In genomic region chr21:36028127-36029069, GRCh38 we compare ENCODE assay signal across 8 cellular contexts.
DNase-seq lines count a peak whose midpoint lies in the region; ATAC-seq and TF ChIP-seq lines count a peak whose summit lies in the region.

No MANE protein-coding gene starts in this region.

- H3K27me3 ChIP-seq in GM06990 (replicated peaks; ENCODE audit: control insufficient read depth, insufficient read depth, low read length) = no peaks in the 10 kb centered on the region; the same call in 1 of the 2 replicates

- TF ChIP-seq CTCF in GM06990 (IDR thresholded peaks at IDR 0.05; ENCODE audit: insufficient read depth, low read length, poor library complexity, severe bottlenecking) = peak; percentile 90

- peak; percentile 63 for ATAC-seq in HG02973 (IDR thresholded peaks at IDR 0.05; ENCODE audit: unreplicated experiment)
- ATAC-seq in GM21390 (IDR thresholded peaks at IDR 0.05; ENCODE audit: unreplicated experiment) = no peak

- no peak overlapping the region for H3K4me3 ChIP-seq in GM06990 (replicated peaks; ENCODE audit: low read depth, low read length)

- DNase-seq in GM06990 (ENCODE audit: extremely low read depth, insufficient read length) = peak; percentile 37
- DNase-seq in NCI-H345 (lab: John Stamatoyannopoulos, UW) = peak; percentile 85
- DNase-seq in activated CD4-positive, CD25-positive, alpha-beta regulatory T cell treated with anti-CD3 and anti-CD28 coated beads, Interleukin-2, amount 50 U/mL, for 72 hours = peak; percentile 70
- peak; percentile 84 for DNase-seq in cerebellar cortex (ENCODE audit: low spot score)
- peak; percentile 87 for DNase-seq in left kidney (ENCODE audit: low read depth, low spot score)
- DNase-seq in stimulated activated CD4-positive, alpha-beta T cell treated with anti-CD3 and anti-CD28 coated beads, Interleukin-4, amount 100 ng/mL, for 4 hours = peak; percentile 53 to 56

- H3K36me3 ChIP-seq in GM06990 (ENCODE audit: control insufficient read depth, insufficient read depth, low read length) = no peaks in the 10 kb centered on the region

Comparison
In these comparisons a context has a peak if more than half of its experiments do, and no peak if none do; other contexts are left out.
1. DNase-seq: peak in every context shown above with its lines; median percentile 87 in left kidney; 85 in NCI-H345; 84 in cerebellar cortex; 70 in activated CD4-positive, CD25-positive, alpha-beta regulatory T cell treated with anti-CD3 and anti-CD28 coated beads, Interleukin-2, amount 50 U/mL, for 72 hours; 54 in stimulated activated CD4-positive, alpha-beta T cell treated with anti-CD3 and anti-CD28 coated beads, Interleukin-4, amount 100 ng/mL, for 4 hours; 37 in GM06990.